ENCODE assay signal across 8 cellular contexts in genomic region chr21:14382835-14383595, GRCh38. TPM values are rescaled to one million over a fixed set of nuclear protein-coding genes. Genes with fewer than 3 reads are reported as not detected.
DNase-seq lines count a peak whose midpoint lies in the region; ATAC-seq and TF ChIP-seq lines count a peak whose summit lies in the region.

TSS of gene HSPA13 (minus strand) at chr21:14383146. CDS start at chr21:14383119, 27 bp downstream.

- H3K36me3 ChIP-seq in left lung, result peaks cover 0 to 12% of the 10 kb centered on the region in 2 donors

- H3K27ac ChIP-seq in C4-2B (peak within 1 kb of the TSS; percentile 78), left lung (peak within 1 kb of the TSS; percentile 92 to 95)

- intact Hi-C loops in left lung (cut with DNase I), result no loop called here

- peak within 1 kb of the TSS; percentile 84 to 92 for H3K4me3 ChIP-seq in left lung

- no peaks in the 10 kb centered on the region for H3K9me3 ChIP-seq in left lung

- H3K27me3 ChIP-seq in left lung, result no peaks in the 10 kb centered on the region

- ATAC-seq in GM19372 (IDR thresholded peaks at IDR 0.05; ENCODE audit: low read depth, unreplicated experiment), result peak; percentile 97
- ATAC-seq in HG03558 (IDR thresholded peaks at IDR 0.05; ENCODE audit: extremely low read depth, unreplicated experiment), result peak; percentile 97
- peak; percentile 98 for ATAC-seq in left lung

- H3K4me1 ChIP-seq in left lung, result peaks cover 6 to 43% of the 10 kb centered on the region in 2 donors

- DNase-seq in NCI-H748 treated with DMSO at 0.1 percent for 48 hours (lab: John Stamatoyannopoulos, UW) (peak; percentile 97), dermis blood vessel endothelial cell (peak; percentile 100), left lung (peak; percentile 99 to 100)
- peak; percentile 98 to 99 for DNase-seq in activated CD4-positive, alpha-beta T cell treated with anti-CD3 and anti-CD28 coated beads, Interleukin-2, amount 50 U/mL, for 48 hours
- DNase-seq in stimulated activated CD4-positive, alpha-beta T cell treated with anti-CD3 and anti-CD28 coated beads, Interleukin-2, amount 100 ng/mL, for 48 hours, result peak; percentile 91 to 97

- TF ChIP-seq CTCF in C4-2B (conservative IDR thresholded peaks at IDR 0.05), result no peak
- TF ChIP-seq CTCF in left lung (IDR thresholded peaks at IDR 0.05), result peak in 1 of 2 donors; percentile 27

RNA-seq across cellular contexts. Expression of gene HSPA13, which starts in this region (rescaled TPM):
- total RNA-seq in dermis blood vessel endothelial cell (45.8 and 47.9 TPM in 2 replicates), left lung (10 to 100 TPM; 25.4 to 37.3 TPM)

Comparison
In these comparisons a context has a peak if more than half of its experiments do, and no peak if none do; other contexts are left out.
1. Peak in every context shown above with its lines: DNase-seq, ATAC-seq, H3K4me3 ChIP-seq and H3K27ac ChIP-seq.